8 cellular contexts compared by ENCODE assay signal in the genomic region with DNA sequence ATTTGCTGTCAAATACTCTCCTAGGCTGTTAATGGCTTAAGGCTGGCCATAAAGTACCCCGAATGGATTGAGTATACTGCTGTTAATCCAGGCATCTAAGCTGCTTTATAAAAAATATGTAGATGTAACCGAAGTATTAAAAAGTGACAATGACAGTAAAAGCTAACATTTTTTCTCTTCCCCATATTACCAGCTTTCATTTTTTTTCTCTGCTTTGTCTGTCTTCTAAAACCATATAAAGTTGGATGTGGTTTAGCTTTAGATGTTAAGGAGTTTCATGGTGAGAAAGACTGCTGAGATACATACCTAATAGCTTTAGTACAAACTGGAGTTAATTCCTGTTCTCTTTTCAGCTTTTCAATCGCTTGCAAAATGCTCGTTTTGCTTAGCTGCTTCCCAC. TPM values are rescaled to one million over a fixed set of nuclear protein-coding genes. Genes with fewer than 3 reads are reported as not detected.
DNase-seq lines count a peak whose midpoint lies in the region; ATAC-seq and TF ChIP-seq lines count a peak whose summit lies in the region.

No MANE protein-coding gene starts in this region.

- DNase-seq in GM12865 (ENCODE audit: low read depth) (no peak), RWPE2 (ENCODE audit: low spot score) (no peak), fibroblast of pulmonary artery (ENCODE audit: low read depth) (no peak), sigmoid colon (no peak), MV-4-11 (lab: John Stamatoyannopoulos, UW) (no peak), COLO668 (lab: John Stamatoyannopoulos, UW; ENCODE audit: unreplicated experiment) (no peak), hepatic stellate cell (ENCODE audit: low spot score) (no peak)

- intact Hi-C loops in sigmoid colon (cut with DNase I) = loop anchor here (5.0 to 10.0 kb wide), 2 partner anchors 225 to 1608 kb away; partner anchors contain the start of genes DGKH and FOXO1

- ATAC-seq in RWPE2 (ENCODE audit: low read depth) (no peak), HG02759 (IDR thresholded peaks at IDR 0.05; ENCODE audit: unreplicated experiment) (no peak)

- 8 to 19% methylated on average over 4 of the region's 4 CpGs for WGBS in sigmoid colon, 2 donors

- TF ChIP-seq CTCF in GM12865 (IDR thresholded peaks at IDR 0.05; ENCODE audit: insufficient read depth, low read depth, low read length, missing control alignments) (no peak), RWPE2 (IDR thresholded peaks at IDR 0.05; ENCODE audit: poor library complexity, severe bottlenecking) (no peak), fibroblast of pulmonary artery (IDR thresholded peaks at IDR 0.05; ENCODE audit: low read length, missing control alignments) (no peak), sigmoid colon (IDR thresholded peaks at IDR 0.05) (no peak)

- H3K4me3 ChIP-seq in GM12865 (ENCODE audit: low read depth, low read length) (peak overlapping the region; percentile 98), RWPE2 (ENCODE audit: severe bottlenecking) (peak overlapping the region; percentile 85), fibroblast of pulmonary artery (replicated peaks; ENCODE audit: low read depth, low read length) (peak overlapping the region; percentile 83), sigmoid colon (peak overlapping the region; percentile 83 to 97 (median 90))

- no peaks in the 10 kb centered on the region; the same call in 1 of the 2 replicates for H3K36me3 ChIP-seq in RWPE2 (ENCODE audit: low read depth)
- H3K36me3 ChIP-seq in sigmoid colon = no peaks in the 10 kb centered on the region

- peak overlapping the region; percentile 58 for H3K27ac ChIP-seq in RWPE2 (ENCODE audit: poor library complexity, severe bottlenecking)
- peak overlapping the region; percentile 92 to 95 (median 93) for H3K27ac ChIP-seq in sigmoid colon

- no peaks in the 10 kb centered on the region for H3K9me3 ChIP-seq in RWPE2 (ENCODE audit: severe bottlenecking)
- H3K9me3 ChIP-seq in sigmoid colon = no peaks in the 10 kb centered on the region

- H3K27me3 ChIP-seq in RWPE2 (ENCODE audit: insufficient read depth, poor library complexity, severe bottlenecking) (no peaks in the 10 kb centered on the region), sigmoid colon (no peaks in the 10 kb centered on the region)

- TF ChIP-seq POLR2A in sigmoid colon (IDR thresholded peaks at IDR 0.05) = no peak

- TF ChIP-seq EP300 in sigmoid colon (IDR thresholded peaks at IDR 0.05) = no peak

- H3K4me1 ChIP-seq in RWPE2 (ENCODE audit: insufficient read depth, poor library complexity, severe bottlenecking) (peaks cover 10% of the 10 kb centered on the region), sigmoid colon (peaks cover 0 to 34% (median 19%) of the 10 kb centered on the region in 4 donors)

RNA-seq across cellular contexts. Expression of gene AKAP11, which starts 0.8 kb away (rescaled TPM):
- 10 to 100 TPM; 38.1 to 51.2 (median 46.7) TPM for total RNA-seq in sigmoid colon
- polyA plus RNA-seq in sigmoid colon = 1 to 10 TPM; 2.5 to 9.7 (median 3.6) TPM
